ENCODE assay signal across 1 cellular context in genomic region chr7:97872025-97872669, GRCh38.
TF ChIP-seq lines count a peak whose summit lies in the region.

TSS of gene ASNS (minus strand) at chr7:97872408. CDS start at chr7:97869156, 3,252 bp downstream.

TF ChIP-seq in GM12878, 131 proteins besides CTCF, POLR2A, EP300 and RAD21 (continued from another document and continues in another):
- TF ChIP-seq RELB (IDR thresholded peaks at IDR 0.05; ENCODE audit: low read depth) (no peak), NR2C2 (IDR thresholded peaks at IDR 0.05; ENCODE audit: borderline replicate concordance, control insufficient read depth, insufficient read length, low read depth) (no peak), ZNF384 (IDR thresholded peaks at IDR 0.05; ENCODE audit: borderline replicate concordance, low read depth, low read length) (no peak), ELK1 (IDR thresholded peaks at IDR 0.05; ENCODE audit: low read depth, low read length) (no peak; the same call in 1 of the 2 replicates), MXI1 (IDR thresholded peaks at IDR 0.05; ENCODE audit: low read depth, low read length) (no peak), ZSCAN29 (IDR thresholded peaks at IDR 0.05) (no peak), SIX5 (IDR thresholded peaks at IDR 0.05; ENCODE audit: low read depth, low read length, severe bottlenecking) (no peak), MEF2A (IDR thresholded peaks at IDR 0.05; ENCODE audit: insufficient read depth, low read depth, low read length) (no peak), EED (IDR thresholded peaks at IDR 0.05; ENCODE audit: low read depth) (peak; percentile 68), E2F8 (IDR thresholded peaks at IDR 0.05; ENCODE audit: low read depth, partially characterized antibody) (no peak), NFXL1 (IDR thresholded peaks at IDR 0.05; ENCODE audit: borderline replicate concordance) (no peak), SMC3 (IDR thresholded peaks at IDR 0.05; ENCODE audit: borderline replicate concordance, low read length) (no peak), CBFB (IDR thresholded peaks at IDR 0.05; ENCODE audit: low read depth) (peak; percentile 58), MTA2 (IDR thresholded peaks at IDR 0.05; ENCODE audit: low read depth) (no peak), NR2C1 (IDR thresholded peaks at IDR 0.05) (no peak), IRF5 (IDR thresholded peaks at IDR 0.05; ENCODE audit: borderline replicate concordance) (peak; percentile 53; the same call in 1 of the 2 replicates), POLR2AphosphoS2 (IDR thresholded peaks at IDR 0.05; ENCODE audit: low read depth, low read length) (no peak), BCL3 (IDR thresholded peaks at IDR 0.05; ENCODE audit: borderline replicate concordance, insufficient read depth, low read depth, low read length, poor library complexity, severe bottlenecking) (peak; percentile 38), MYC (IDR thresholded peaks at IDR 0.05; ENCODE audit: insufficient read depth, insufficient read length, insufficient replicate concordance, low read length, severe bottlenecking) (no peak), FOXM1 (IDR thresholded peaks at IDR 0.05; ENCODE audit: low read depth, low read length) (no peak), TARDBP (IDR thresholded peaks at IDR 0.05; ENCODE audit: borderline replicate concordance) (no peak), PAX8 (IDR thresholded peaks at IDR 0.05) (no peak), TBL1XR1 (IDR thresholded peaks at IDR 0.05; ENCODE audit: low read depth, low read length) (no peak), POLR2AphosphoS5 (IDR thresholded peaks at IDR 0.05; ENCODE audit: low read length) (peak; percentile 85), POU2F2 (IDR thresholded peaks at IDR 0.05; ENCODE audit: borderline replicate concordance, low read depth, low read length) (peak; percentile 56; the same call in 1 of the 3 replicates), TCF7 (IDR thresholded peaks at IDR 0.05; ENCODE audit: borderline replicate concordance) (no peak), JUNB (IDR thresholded peaks at IDR 0.05) (no peak), NR2F1 (conservative IDR thresholded peaks at IDR 0.05) (no peak), SRF (IDR thresholded peaks at IDR 0.05; ENCODE audit: low read depth in 2 of 2, low read length in 2 of 2) (no peak), CHD2 (IDR thresholded peaks at IDR 0.05; ENCODE audit: borderline replicate concordance, low read depth, low read length) (no peak; the same call in 1 of the 2 replicates), IRF3 (IDR thresholded peaks at IDR 0.05) (no peak), YY1 (IDR thresholded peaks at IDR 0.05; ENCODE audit: low read depth, low read length) (no peak; the same call in 1 of the 2 replicates), CHD1 (IDR thresholded peaks at IDR 0.05; ENCODE audit: low read depth, low read length) (no peak), ZBED1 (IDR thresholded peaks at IDR 0.05; ENCODE audit: borderline replicate concordance) (no peak), NFYA (IDR thresholded peaks at IDR 0.05; ENCODE audit: borderline replicate concordance, low read depth, low read length) (no peak), CEBPB (IDR thresholded peaks at IDR 0.05; ENCODE audit: borderline replicate concordance in 1 of 2, low read depth in 2 of 2, low read length in 2 of 2) (peak in 1 of 2 experiments; percentile 43; a peak in 1 of 4 replicates), MTA3 (IDR thresholded peaks at IDR 0.05; ENCODE audit: borderline replicate concordance, low read length) (no peak; the same call in 1 of the 2 replicates), SUZ12 (IDR thresholded peaks at IDR 0.05; ENCODE audit: unreplicated experiment) (no peak), STAT1 (conservative IDR thresholded peaks at IDR 0.05) (no peak), PKNOX1 (IDR thresholded peaks at IDR 0.05) (peak; percentile 57), EZH2 (IDR thresholded peaks at IDR 0.05; ENCODE audit: borderline replicate concordance, control insufficient read depth, low read depth, low read length) (no peak), PBX3 (IDR thresholded peaks at IDR 0.05; ENCODE audit: insufficient replicate concordance, low read depth, low read length) (no peak), SKIL (IDR thresholded peaks at IDR 0.05; ENCODE audit: low read depth, poor library complexity, severe bottlenecking) (no peak), NBN (IDR thresholded peaks at IDR 0.05) (no peak; the same call in 1 of the 2 replicates), ZNF592 (IDR thresholded peaks at IDR 0.05) (no peak), STAT3 (IDR thresholded peaks at IDR 0.05; ENCODE audit: low read depth, low read length) (no peak), CBX5 (IDR thresholded peaks at IDR 0.05; ENCODE audit: low read depth) (no peak; the same call in 1 of the 2 replicates)
